ENCODE assay signal across 21 cellular contexts in genomic region chr12:102696045-102696444, GRCh38.
DNase-seq lines count a peak whose midpoint lies in the region; ATAC-seq, FAIRE-seq and TF ChIP-seq lines count a peak whose summit lies in the region.
"Had no signal": no experiment of that assay in that cellular context is flagged by ENCODE, and none has a peak within 500 bp of the region (broad histone marks: within the 10 kb centered on the region; RNA-seq: fewer than 3 reads in every experiment).

No MANE protein-coding gene starts in this region.

- H3K27ac Mint-ChIP-seq in astrocyte (ENCODE audit: unreplicated experiment) = no peak overlapping the region
- H3K27ac Mint-ChIP-seq: B cell; CD4-positive, alpha-beta T cell; CD8-positive, alpha-beta T cell had no signal

- POLR2A ChIA-PET in A549 (lab: Yijun Ruan, JAX) = no interaction called here

- H3K9me3 ChIP-seq in A549 (no peaks in the 10 kb centered on the region), astrocyte (ENCODE audit: insufficient read depth, low read depth, low read length) (no peaks in the 10 kb centered on the region)
- H3K9me3 ChIP-seq in effector memory CD4-positive, alpha-beta T cell (ENCODE audit: control insufficient read depth, low read length) = no peaks in the 10 kb centered on the region

- no peak overlapping the region for H3K9ac ChIP-seq in astrocyte (ENCODE audit: low read length)
- H3K9ac ChIP-seq: BLaER1 treated with 17β-estradiol and CSF1 and Interleukin-3, amounts not matched to agents 10 nM and 100 nM had no signal

- CTCF ChIA-PET in A549 (lab: Yijun Ruan, JAX) = no interaction called here

- H3K36me3 ChIP-seq in astrocyte (ENCODE audit: insufficient read depth, low read length) = no peaks in the 10 kb centered on the region
- H3K36me3 ChIP-seq in effector memory CD4-positive, alpha-beta T cell (ENCODE audit: control insufficient read depth, insufficient read depth, low read length) = no peaks in the 10 kb centered on the region
- H3K36me3 ChIP-seq: BLaER1 treated with 17β-estradiol and CSF1 and Interleukin-3, amounts not matched to agents 10 nM and 100 nM had no signal

- H3K4me2 ChIP-seq in A549 (no peak overlapping the region), astrocyte (ENCODE audit: low read length) (no peak overlapping the region)
- H3K4me2 ChIP-seq: BLaER1 treated with 17β-estradiol and CSF1 and Interleukin-3, amounts not matched to agents 10 nM and 100 nM had no signal

- DNase-seq in A549 (ENCODE audit: low read depth in 1 of 2, low spot score in 1 of 2) (no peak), astrocyte (ENCODE audit: low read depth) (no peak)
- DNase-seq in effector memory CD4-positive, alpha-beta T cell = no peak
- DNase-seq in stimulated activated naive CD4-positive, alpha-beta T cell treated with Interleukin-2 at 50 U/mL for 16 hours (lab: John Stamatoyannopoulos, UW) = no peak
- DNase-seq: 8988T; AML-193; Caco-2; Calu3; CD4-positive, alpha-beta T cell; CD8-positive, alpha-beta T cell; DMS79 treated with DMSO at 0.1 percent for 48 hours; GF-D8 had no signal

- no peak for TF ChIP-seq POLR2A in A549 (IDR thresholded peaks at IDR 0.05; ENCODE audit: low read length)

- no peaks in the 10 kb centered on the region for H4K20me1 ChIP-seq in astrocyte (ENCODE audit: insufficient read depth, low read length)
- H4K20me1 ChIP-seq: BLaER1 treated with 17β-estradiol and CSF1 and Interleukin-3, amounts not matched to agents 10 nM and 100 nM had no signal

- no peaks in the 10 kb centered on the region for H3K79me2 ChIP-seq in astrocyte (ENCODE audit: insufficient read depth, low read length)

- H3K27me3 ChIP-seq in astrocyte (ENCODE audit: insufficient read depth, low read length) = no peaks in the 10 kb centered on the region
- H3K27me3 ChIP-seq in effector memory CD4-positive, alpha-beta T cell (replicated peaks; ENCODE audit: control insufficient read depth, insufficient read depth, low read length, poor library complexity, severe bottlenecking) = no peaks in the 10 kb centered on the region
- H3K27me3 ChIP-seq: BLaER1 treated with 17β-estradiol and CSF1 and Interleukin-3, amounts not matched to agents 10 nM and 100 nM had no signal

- no peak for TF ChIP-seq EP300 in A549 (IDR thresholded peaks at IDR 0.05)

- no peaks in the 10 kb centered on the region for H3K27me3 Mint-ChIP-seq in astrocyte (ENCODE audit: low read depth, unreplicated experiment)
- H3K27me3 Mint-ChIP-seq: CD4-positive, alpha-beta T cell had no signal

- H2AFZ ChIP-seq in astrocyte (ENCODE audit: low read depth, low read length) = no peak overlapping the region

- peaks cover 12% of the 10 kb centered on the region for H3K4me1 Mint-ChIP-seq in astrocyte (ENCODE audit: low read depth, unreplicated experiment)
- H3K4me1 Mint-ChIP-seq: B cell had no signal

- peaks cover 5% of the 10 kb centered on the region for H3K9me3 Mint-ChIP-seq in astrocyte (ENCODE audit: unreplicated experiment)
- H3K9me3 Mint-ChIP-seq: CD8-positive, alpha-beta T cell had no signal

- H3K4me3 ChIP-seq in A549 = no peak overlapping the region
- no peak overlapping the region for H3K4me3 ChIP-seq in astrocyte (ENCODE audit: insufficient read depth, low read depth, low read length)
- no peak overlapping the region for H3K4me3 ChIP-seq in effector memory CD4-positive, alpha-beta T cell (ENCODE audit: insufficient read depth, low read depth, low read length, poor library complexity, severe bottlenecking)
- H3K4me3 ChIP-seq: BLaER1 treated with 17β-estradiol and CSF1 and Interleukin-3, amounts not matched to agents 10 nM and 100 nM had no signal

- H3K27ac ChIP-seq in A549 (no peak overlapping the region), astrocyte (ENCODE audit: low read depth, low read length) (no peak overlapping the region)
- H3K27ac ChIP-seq in effector memory CD4-positive, alpha-beta T cell (ENCODE audit: insufficient read depth, low read length, poor library complexity, severe bottlenecking) = no peak overlapping the region
- H3K27ac ChIP-seq: BLaER1 treated with 17β-estradiol and CSF1 and Interleukin-3, amounts not matched to agents 10 nM and 100 nM; C4-2B had no signal

- no peak overlapping the region for H3K4me3 Mint-ChIP-seq in astrocyte (ENCODE audit: unreplicated experiment)
- H3K4me3 Mint-ChIP-seq: B cell; CD4-positive, alpha-beta T cell; CD8-positive, alpha-beta T cell had no signal

- H3K4me1 ChIP-seq in A549 (no peaks in the 10 kb centered on the region), astrocyte (ENCODE audit: insufficient read depth, low read length) (no peaks in the 10 kb centered on the region)
- H3K4me1 ChIP-seq in effector memory CD4-positive, alpha-beta T cell (ENCODE audit: control insufficient read depth, insufficient read depth, low read length, poor library complexity, severe bottlenecking) = no peaks in the 10 kb centered on the region
- H3K4me1 ChIP-seq: BLaER1 treated with 17β-estradiol and CSF1 and Interleukin-3, amounts not matched to agents 10 nM and 100 nM; Caco-2 had no signal

- no peak for ATAC-seq in A549
- ATAC-seq in HG02970 (IDR thresholded peaks at IDR 0.05; ENCODE audit: low FRiP score, unreplicated experiment) = no peak
- ATAC-seq: CD8-positive, alpha-beta T cell had no signal

- no peak for TF ChIP-seq RAD21 in A549 (conservative IDR thresholded peaks at IDR 0.05 in 1 of 2, IDR thresholded peaks at IDR 0.05 in 1 of 2)

- no peak for FAIRE-seq in A549 (lab: Jason Lieb, UNC)
- FAIRE-seq in astrocyte (lab: Jason Lieb, UNC) = peak; percentile 60
- peak; percentile 65 for FAIRE-seq in colon (lab: Jason Lieb, UNC)
- FAIRE-seq: A204.1, D721Med, G401.6, GM12891 had no signal

- H3K36me3 Mint-ChIP-seq in astrocyte (ENCODE audit: low read depth, unreplicated experiment) = no peaks in the 10 kb centered on the region
- H3K36me3 Mint-ChIP-seq: CD8-positive, alpha-beta T cell had no signal

- no peak for TF ChIP-seq CTCF in A549 (IDR thresholded peaks at IDR 0.05)
- TF ChIP-seq CTCF in astrocyte (IDR thresholded peaks at IDR 0.05; ENCODE audit: insufficient read depth, low read depth, low read length) = no peak

TF ChIP-seq in A549, 52 proteins besides CTCF, POLR2A, EP300 and RAD21:
- TF ChIP-seq MAFK (IDR thresholded peaks at IDR 0.05; ENCODE audit: partially characterized antibody) = peak; percentile 73
- TF ChIP-seq CBX8 (IDR thresholded peaks at IDR 0.05) = no peak
